ENCODE assay signal across 1 cellular context in genomic region chr12:52050116-52050770, GRCh38.
TF ChIP-seq lines count a peak whose summit lies in the region.

No MANE protein-coding gene starts in this region.

TF ChIP-seq in WTC11, 78 proteins besides CTCF, POLR2A, EP300 and RAD21 (continued from another document):
- no peak for TF ChIP-seq RORB (CRISPR knock-in tag; IDR thresholded peaks at IDR 0.05)
- no peak for TF ChIP-seq PRRX2 (CRISPR knock-in tag; IDR thresholded peaks at IDR 0.05)
- TF ChIP-seq ZNF317 (CRISPR knock-in tag; IDR thresholded peaks at IDR 0.05; ENCODE audit: borderline replicate concordance, low read depth): no peak
- TF ChIP-seq CREM (CRISPR knock-in tag; IDR thresholded peaks at IDR 0.05): no peak
- no peak for TF ChIP-seq ARID4B (CRISPR knock-in tag; IDR thresholded peaks at IDR 0.05; ENCODE audit: borderline replicate concordance)
- no peak for TF ChIP-seq JAZF1 (CRISPR knock-in tag; IDR thresholded peaks at IDR 0.05)
- TF ChIP-seq ZNF396 (CRISPR knock-in tag; IDR thresholded peaks at IDR 0.05; ENCODE audit: borderline replicate concordance): no peak
- TF ChIP-seq ZMAT4 (CRISPR knock-in tag; IDR thresholded peaks at IDR 0.05): no peak
